Comparison of ENCODE assay signal across 9 cellular contexts in the genomic region with DNA sequence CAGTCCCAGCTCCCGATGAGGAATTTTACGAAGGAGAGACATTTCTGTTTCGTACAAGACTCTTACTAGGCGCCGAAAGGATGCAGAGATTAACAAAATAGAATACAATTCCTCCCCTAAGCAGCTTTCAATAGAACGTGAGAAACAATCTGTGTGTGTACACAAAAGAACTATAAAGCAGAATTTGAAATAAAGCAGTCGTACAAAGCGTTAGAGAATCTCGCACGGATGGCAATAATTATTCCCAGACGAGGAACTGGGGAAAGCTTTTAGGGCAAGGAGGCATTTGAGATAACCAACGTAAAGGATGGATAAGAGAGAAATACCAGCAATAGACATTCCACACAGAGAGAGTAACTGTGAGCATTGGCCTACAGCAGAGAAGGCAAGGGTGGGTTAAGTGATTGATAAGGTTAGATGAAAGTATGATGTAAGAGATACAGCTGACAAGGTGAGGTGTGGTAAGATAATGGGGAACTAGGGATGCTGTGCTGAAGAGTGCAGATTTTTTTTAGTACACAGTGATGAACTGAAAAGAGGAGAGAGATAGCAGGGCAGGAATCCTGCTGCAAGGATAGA. TPM values are rescaled to one million over a fixed set of nuclear protein-coding genes. Genes with fewer than 3 reads are reported as not detected.
DNase-seq lines count a peak whose midpoint lies in the region; ATAC-seq, FAIRE-seq and TF ChIP-seq lines count a peak whose summit lies in the region.
"Had no signal": no experiment of that assay in that cellular context is flagged by ENCODE, and none has a peak within 500 bp of the region (broad histone marks: within the 10 kb centered on the region; RNA-seq: fewer than 3 reads in every experiment).

No MANE protein-coding gene starts in this region.

- H3K4me1 Mint-ChIP-seq in CD8-positive, alpha-beta T cell (ENCODE audit: low read depth), result peaks cover 52% of the 10 kb centered on the region
- H3K4me1 Mint-ChIP-seq in osteocyte (ENCODE audit: unreplicated experiment), result peaks cover 4% of the 10 kb centered on the region

- H3K9me3 Mint-ChIP-seq in CD8-positive, alpha-beta T cell, result no peaks in the 10 kb centered on the region
- H3K9me3 Mint-ChIP-seq in osteocyte (ENCODE audit: unreplicated experiment), result no peaks in the 10 kb centered on the region

- H3K4me3 Mint-ChIP-seq in CD8-positive, alpha-beta T cell, result no peak overlapping the region
- H3K4me3 Mint-ChIP-seq in osteocyte (ENCODE audit: unreplicated experiment), result no peak overlapping the region

- H3K36me3 ChIP-seq in CD8-positive, alpha-beta T cell (ENCODE audit: insufficient read depth, low read length), result no peaks in the 10 kb centered on the region
- no peaks in the 10 kb centered on the region for H3K36me3 ChIP-seq in effector memory CD4-positive, alpha-beta T cell (ENCODE audit: control insufficient read depth, insufficient read depth, low read length)
- no peaks in the 10 kb centered on the region for H3K36me3 ChIP-seq in pancreas

- no peak overlapping the region for H3K27ac Mint-ChIP-seq in CD8-positive, alpha-beta T cell
- H3K27ac Mint-ChIP-seq in osteocyte (ENCODE audit: unreplicated experiment), result no peak overlapping the region

- no peak for FAIRE-seq in pancreas (lab: Jason Lieb, UNC)

- CTCF ChIA-PET in CD8-positive, alpha-beta T cell (lab: Charles Lee), result interaction anchor here (0.6 to 3.4 kb wide), 5 partner anchors 15 to 108 kb away, joined by 3 to 16 read pairs (median 3); a partner anchor contains a TSS

- intact Hi-C loops in CD8-positive, alpha-beta T cell (cut with DNase I, micrococcal nuclease), result loop anchor here (1.0 to 10.0 kb wide), 11 partner anchors 39 to 1107 kb away; a partner anchor contains a TSS
- intact Hi-C loops in pancreas (cut with DNase I), result no loop called here

- no peak for ATAC-seq in CD8-positive, alpha-beta T cell
- ATAC-seq in pancreas (no peak), GM19328 (IDR thresholded peaks at IDR 0.05; ENCODE audit: unreplicated experiment) (no peak)

- H3K36me3 Mint-ChIP-seq in CD8-positive, alpha-beta T cell, result no peaks in the 10 kb centered on the region
- no peaks in the 10 kb centered on the region for H3K36me3 Mint-ChIP-seq in osteocyte (ENCODE audit: unreplicated experiment)

- H3K27me3 Mint-ChIP-seq in CD8-positive, alpha-beta T cell (ENCODE audit: low read depth), result no peaks in the 10 kb centered on the region
- peaks cover 2% of the 10 kb centered on the region for H3K27me3 Mint-ChIP-seq in osteocyte (ENCODE audit: unreplicated experiment)

- 2% methylated on average over 12 of the region's 12 CpGs for WGBS in pancreas, 2 donors

- no peaks in the 10 kb centered on the region for H3K9me3 ChIP-seq in CD8-positive, alpha-beta T cell (ENCODE audit: low read length)
- no peaks in the 10 kb centered on the region for H3K9me3 ChIP-seq in effector memory CD4-positive, alpha-beta T cell (ENCODE audit: control insufficient read depth, low read length)
- H3K9me3 ChIP-seq in pancreas, result no peaks in the 10 kb centered on the region

- no peaks in the 10 kb centered on the region for H3K27me3 ChIP-seq in CD8-positive, alpha-beta T cell (ENCODE audit: insufficient read depth, low read length)
- H3K27me3 ChIP-seq in effector memory CD4-positive, alpha-beta T cell (replicated peaks; ENCODE audit: control insufficient read depth, insufficient read depth, low read length, poor library complexity, severe bottlenecking), result no peaks in the 10 kb centered on the region
- no peaks in the 10 kb centered on the region for H3K27me3 ChIP-seq in pancreas

- no peak for TF ChIP-seq CTCF in CD8-positive, alpha-beta T cell (IDR thresholded peaks at IDR 0.05)
- TF ChIP-seq CTCF in pancreas (IDR thresholded peaks at IDR 0.05) (no peak), osteocyte (IDR thresholded peaks at IDR 0.05) (no peak)

- peak overlapping the region; percentile 25 for H3K4me3 ChIP-seq in CD8-positive, alpha-beta T cell (ENCODE audit: low read depth, low read length)
- H3K4me3 ChIP-seq in effector memory CD4-positive, alpha-beta T cell (ENCODE audit: insufficient read depth, low read depth, low read length, poor library complexity, severe bottlenecking), result peak overlapping the region; percentile 38
- H3K4me3 ChIP-seq in pancreas, result peak overlapping the region; percentile 20 to 53 (median 29)
- H3K4me3 ChIP-seq: lung had no signal

- no peak for DNase-seq in CD8-positive, alpha-beta T cell
- DNase-seq in MV-4-11 (lab: John Stamatoyannopoulos, UW) (peak; percentile 18), pancreas (no peak), NCI-H1694 treated with DMSO at 0.1 percent for 48 hours (lab: John Stamatoyannopoulos, UW) (no peak), osteocyte (ENCODE audit: extremely low spot score, unreplicated experiment) (no peak), AG20443 (ENCODE audit: low spot score) (no peak)
- no peak for DNase-seq in effector memory CD4-positive, alpha-beta T cell

- peak overlapping the region; percentile 96 for H3K27ac ChIP-seq in CD8-positive, alpha-beta T cell (ENCODE audit: low read depth, low read length)
- peak overlapping the region; percentile 89 for H3K27ac ChIP-seq in effector memory CD4-positive, alpha-beta T cell (ENCODE audit: insufficient read depth, low read length, poor library complexity, severe bottlenecking)
- H3K27ac ChIP-seq in pancreas, result peak overlapping the region; percentile 23 to 68 (median 54)

- peaks cover 43% of the 10 kb centered on the region for H3K4me1 ChIP-seq in CD8-positive, alpha-beta T cell (ENCODE audit: insufficient read depth, low read length)
- H3K4me1 ChIP-seq in effector memory CD4-positive, alpha-beta T cell (ENCODE audit: control insufficient read depth, insufficient read depth, low read length, poor library complexity, severe bottlenecking), result peaks cover 34% of the 10 kb centered on the region
- H3K4me1 ChIP-seq in pancreas, result peaks cover 0 to 8% (median 0%) of the 10 kb centered on the region in 3 donors

- POLR2A ChIA-PET in CD8-positive, alpha-beta T cell (lab: Charles Lee), result interaction anchor here (0.6 to 7.2 kb wide), 20 partner anchors 11 to 1060 kb away, joined by 3 to 70 read pairs (median 4); a partner anchor contains a TSS

RNA-seq across cellular contexts. Expression of a gene that starts 1.0 kb away (rescaled TPM):
- total RNA-seq in CD8-positive, alpha-beta T cell, result 10 to 100 TPM; 17.7 to 18.3 TPM
- total RNA-seq in pancreas (1 to 10 TPM; 2.5 to 3.5 (median 3.2) TPM), osteocyte (2.6 and 3.4 TPM in 2 replicates)
- polyA plus RNA-seq in pancreas, result 1 to 10 TPM in 1 of 2 donors, under 1 TPM in 1; 0.95 to 1.1 TPM

RNA-seq across cellular contexts. Expression of a gene that starts 52.5 kb away (rescaled TPM):
- total RNA-seq in CD8-positive, alpha-beta T cell, result 10 to 100 TPM; 31.2 to 33.6 TPM
- total RNA-seq in pancreas, result 10 to 100 TPM; 11.9 to 43.4 (median 21.4) TPM
- polyA plus RNA-seq in pancreas, result 10 to 100 TPM; 24.9 to 31.9 TPM
- total RNA-seq in osteocyte, result 20.4 and 29.3 TPM in 2 replicates

Comparison
In these comparisons a context has a peak if more than half of its experiments do, and no peak if none do; other contexts are left out.
1. intact Hi-C loops: an anchor here in CD8-positive, alpha-beta T cell (1.0 to 10.0 kb wide); none called in pancreas.